Comparison of ENCODE assay signal across 1 cellular context in the genomic region with DNA sequence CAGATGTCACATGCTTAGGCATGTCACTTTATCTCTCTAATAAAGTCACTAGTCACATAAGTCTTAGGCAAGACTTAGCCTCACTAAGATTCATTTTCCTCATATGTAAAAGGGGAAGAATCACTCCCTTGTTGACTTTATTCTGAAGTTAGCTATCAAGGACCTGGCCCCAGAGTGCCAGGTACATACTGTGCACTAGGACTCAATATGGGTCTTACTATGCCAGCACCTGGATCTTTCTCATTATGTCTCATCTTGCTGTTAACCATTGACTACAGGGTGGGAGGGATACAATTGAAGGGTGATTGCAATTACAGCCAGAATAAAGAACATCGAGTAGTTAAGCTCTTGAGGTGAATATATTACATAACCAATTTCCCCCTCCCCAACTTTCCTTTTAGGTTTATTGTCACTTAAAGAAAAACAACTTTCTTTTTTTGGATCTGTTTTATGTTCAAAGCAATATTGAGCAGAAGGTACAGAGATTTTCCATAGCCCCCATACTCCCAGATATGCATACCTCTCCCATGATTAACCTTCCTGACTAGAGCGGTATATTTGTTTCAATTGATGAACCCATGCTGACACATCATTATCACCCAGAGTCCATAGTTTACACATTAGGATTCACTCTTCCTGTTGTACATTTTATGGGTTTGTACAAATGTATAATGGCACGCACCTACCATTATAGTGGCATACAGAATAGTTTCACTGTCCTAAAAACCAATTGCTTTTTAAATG.
A peak's percentile ranks its signal among the peaks of the same experiment; 100 is the strongest.
TF ChIP-seq lines count a peak whose summit lies in the region.

No MANE protein-coding gene starts in this region.

TF ChIP-seq in HepG2, 621 proteins besides CTCF, POLR2A, EP300 and RAD21:
- TF ChIP-seq ZFP41 (CRISPR knock-in tag; IDR thresholded peaks at IDR 0.05; ENCODE audit: borderline replicate concordance) (no peak), MAFK (conservative IDR thresholded peaks at IDR 0.05 in 1 of 2, IDR thresholded peaks at IDR 0.05 in 1 of 2; ENCODE audit: low read length in 2 of 2) (peak; percentile 3 to 38; a peak in 2 of 4 replicates), MAFF (IDR thresholded peaks at IDR 0.05; ENCODE audit: low read depth, low read length) (0 out of 2 replicates have a peak, but pooled peaks have one; percentile 11)
